Comparison of ENCODE assay signal across 1 cellular context in the genomic region with DNA sequence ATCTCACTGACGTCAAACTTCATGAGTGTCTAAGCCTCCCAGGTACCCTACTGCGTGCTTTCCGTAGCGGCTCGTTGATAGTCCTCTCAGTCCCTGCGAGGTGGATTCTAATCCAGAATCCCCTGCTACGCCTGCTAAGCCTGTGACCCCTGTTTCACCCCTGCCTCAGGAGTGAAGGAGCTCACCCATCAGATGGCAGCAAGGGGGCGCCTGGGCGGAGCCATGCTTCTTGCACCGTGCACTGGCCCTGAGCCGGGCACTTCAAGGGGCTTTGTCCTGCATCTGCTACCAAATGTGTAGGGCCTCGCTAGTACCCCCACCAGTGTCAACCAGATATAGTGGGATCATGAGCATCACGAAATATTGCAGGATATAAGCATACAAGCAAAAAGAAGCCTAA.
TF ChIP-seq lines count a peak whose summit lies in the region.

No MANE protein-coding gene starts in this region.

TF ChIP-seq in K562, 482 proteins besides CTCF, POLR2A, EP300 and RAD21 (continued from another document):
- TF ChIP-seq, protein P1, sequence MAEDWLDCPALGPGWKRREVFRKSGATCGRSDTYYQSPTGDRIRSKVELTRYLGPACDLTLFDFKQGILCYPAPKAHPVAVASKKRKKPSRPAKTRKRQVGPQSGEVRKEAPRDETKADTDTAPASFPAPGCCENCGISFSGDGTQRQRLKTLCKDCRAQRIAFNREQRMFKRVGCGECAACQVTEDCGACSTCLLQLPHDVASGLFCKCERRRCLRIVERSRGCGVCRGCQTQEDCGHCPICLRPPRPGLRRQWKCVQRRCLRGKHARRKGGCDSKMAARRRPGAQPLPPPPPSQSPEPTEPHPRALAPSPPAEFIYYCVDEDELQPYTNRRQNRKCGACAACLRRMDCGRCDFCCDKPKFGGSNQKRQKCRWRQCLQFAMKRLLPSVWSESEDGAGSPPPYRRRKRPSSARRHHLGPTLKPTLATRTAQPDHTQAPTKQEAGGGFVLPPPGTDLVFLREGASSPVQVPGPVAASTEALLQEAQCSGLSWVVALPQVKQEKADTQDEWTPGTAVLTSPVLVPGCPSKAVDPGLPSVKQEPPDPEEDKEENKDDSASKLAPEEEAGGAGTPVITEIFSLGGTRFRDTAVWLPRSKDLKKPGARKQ (CRISPR knock-in tag; IDR thresholded peaks at IDR 0.05): 0 out of 2 replicates have a peak, but pooled peaks have one; percentile 7
- TF ChIP-seq ZNF23 (CRISPR knock-in tag; IDR thresholded peaks at IDR 0.05): no peak
- TF ChIP-seq CBX8 (IDR thresholded peaks at IDR 0.05; ENCODE audit: borderline replicate concordance, extremely low read depth, low read depth, low read length, poor library complexity, severe bottlenecking): no peak
- no peak for TF ChIP-seq KAT7 (CRISPR knock-in tag; IDR thresholded peaks at IDR 0.05; ENCODE audit: borderline replicate concordance)
- TF ChIP-seq ZNF232 (CRISPR knock-in tag; IDR thresholded peaks at IDR 0.05): no peak
- TF ChIP-seq, protein P2, sequence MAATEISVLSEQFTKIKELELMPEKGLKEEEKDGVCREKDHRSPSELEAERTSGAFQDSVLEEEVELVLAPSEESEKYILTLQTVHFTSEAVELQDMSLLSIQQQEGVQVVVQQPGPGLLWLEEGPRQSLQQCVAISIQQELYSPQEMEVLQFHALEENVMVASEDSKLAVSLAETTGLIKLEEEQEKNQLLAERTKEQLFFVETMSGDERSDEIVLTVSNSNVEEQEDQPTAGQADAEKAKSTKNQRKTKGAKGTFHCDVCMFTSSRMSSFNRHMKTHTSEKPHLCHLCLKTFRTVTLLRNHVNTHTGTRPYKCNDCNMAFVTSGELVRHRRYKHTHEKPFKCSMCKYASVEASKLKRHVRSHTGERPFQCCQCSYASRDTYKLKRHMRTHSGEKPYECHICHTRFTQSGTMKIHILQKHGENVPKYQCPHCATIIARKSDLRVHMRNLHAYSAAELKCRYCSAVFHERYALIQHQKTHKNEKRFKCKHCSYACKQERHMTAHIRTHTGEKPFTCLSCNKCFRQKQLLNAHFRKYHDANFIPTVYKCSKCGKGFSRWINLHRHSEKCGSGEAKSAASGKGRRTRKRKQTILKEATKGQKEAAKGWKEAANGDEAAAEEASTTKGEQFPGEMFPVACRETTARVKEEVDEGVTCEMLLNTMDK (IDR thresholded peaks at IDR 0.05; ENCODE audit: borderline replicate concordance, insufficient read depth, low read depth, low read length, poor library complexity, severe bottlenecking): peak; percentile 66
- TF ChIP-seq SMARCE1 (IDR thresholded peaks at IDR 0.05): no peak
- TF ChIP-seq CAMTA2 (CRISPR knock-in tag; conservative IDR thresholded peaks at IDR 0.05): no peak
- TF ChIP-seq BCL6 (CRISPR knock-in tag; IDR thresholded peaks at IDR 0.05): no peak
- TF ChIP-seq, protein P3, sequence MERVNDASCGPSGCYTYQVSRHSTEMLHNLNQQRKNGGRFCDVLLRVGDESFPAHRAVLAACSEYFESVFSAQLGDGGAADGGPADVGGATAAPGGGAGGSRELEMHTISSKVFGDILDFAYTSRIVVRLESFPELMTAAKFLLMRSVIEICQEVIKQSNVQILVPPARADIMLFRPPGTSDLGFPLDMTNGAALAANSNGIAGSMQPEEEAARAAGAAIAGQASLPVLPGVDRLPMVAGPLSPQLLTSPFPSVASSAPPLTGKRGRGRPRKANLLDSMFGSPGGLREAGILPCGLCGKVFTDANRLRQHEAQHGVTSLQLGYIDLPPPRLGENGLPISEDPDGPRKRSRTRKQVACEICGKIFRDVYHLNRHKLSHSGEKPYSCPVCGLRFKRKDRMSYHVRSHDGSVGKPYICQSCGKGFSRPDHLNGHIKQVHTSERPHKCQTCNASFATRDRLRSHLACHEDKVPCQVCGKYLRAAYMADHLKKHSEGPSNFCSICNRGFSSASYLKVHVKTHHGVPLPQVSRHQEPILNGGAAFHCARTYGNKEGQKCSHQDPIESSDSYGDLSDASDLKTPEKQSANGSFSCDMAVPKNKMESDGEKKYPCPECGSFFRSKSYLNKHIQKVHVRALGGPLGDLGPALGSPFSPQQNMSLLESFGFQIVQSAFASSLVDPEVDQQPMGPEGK (CRISPR knock-in tag; IDR thresholded peaks at IDR 0.05; ENCODE audit: borderline replicate concordance): no peak
- no peak for TF ChIP-seq MEIS2 (IDR thresholded peaks at IDR 0.05; ENCODE audit: partially characterized antibody)
- no peak for TF ChIP-seq MXI1 (IDR thresholded peaks at IDR 0.05; ENCODE audit: low read depth, low read length)
- TF ChIP-seq ZNF586 (CRISPR knock-in tag; conservative IDR thresholded peaks at IDR 0.05): no peak
- TF ChIP-seq CBX1 (IDR thresholded peaks at IDR 0.05; ENCODE audit: low read depth): no peak
- no peak for TF ChIP-seq RAD51 (IDR thresholded peaks at IDR 0.05; ENCODE audit: borderline replicate concordance, low read depth)
- TF ChIP-seq PYGO2 (tag; IDR thresholded peaks at IDR 0.05): no peak
- TF ChIP-seq ZNF695 (CRISPR knock-in tag; IDR thresholded peaks at IDR 0.05): no peak
- peak; percentile 68; the same call in 1 of the 2 replicates for TF ChIP-seq KLF6 (CRISPR knock-in tag; IDR thresholded peaks at IDR 0.05; ENCODE audit: borderline replicate concordance)
- TF ChIP-seq TAF9B (IDR thresholded peaks at IDR 0.05; ENCODE audit: partially characterized antibody): no peak
- TF ChIP-seq, protein P4, sequence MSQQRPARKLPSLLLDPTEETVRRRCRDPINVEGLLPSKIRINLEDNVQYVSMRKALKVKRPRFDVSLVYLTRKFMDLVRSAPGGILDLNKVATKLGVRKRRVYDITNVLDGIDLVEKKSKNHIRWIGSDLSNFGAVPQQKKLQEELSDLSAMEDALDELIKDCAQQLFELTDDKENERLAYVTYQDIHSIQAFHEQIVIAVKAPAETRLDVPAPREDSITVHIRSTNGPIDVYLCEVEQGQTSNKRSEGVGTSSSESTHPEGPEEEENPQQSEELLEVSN (IDR thresholded peaks at IDR 0.05; ENCODE audit: borderline replicate concordance in 1 of 2, extremely low read depth in 1 of 2, insufficient read depth in 1 of 2, insufficient read length in 1 of 2, low read depth in 1 of 2, low read length in 1 of 2, poor library complexity in 1 of 2, severe bottlenecking in 1 of 2): peak in 1 of 2 experiments; percentile 24
- TF ChIP-seq ZNF584 (CRISPR knock-in tag; IDR thresholded peaks at IDR 0.05; ENCODE audit: low read depth): no peak
- TF ChIP-seq, protein P5, sequence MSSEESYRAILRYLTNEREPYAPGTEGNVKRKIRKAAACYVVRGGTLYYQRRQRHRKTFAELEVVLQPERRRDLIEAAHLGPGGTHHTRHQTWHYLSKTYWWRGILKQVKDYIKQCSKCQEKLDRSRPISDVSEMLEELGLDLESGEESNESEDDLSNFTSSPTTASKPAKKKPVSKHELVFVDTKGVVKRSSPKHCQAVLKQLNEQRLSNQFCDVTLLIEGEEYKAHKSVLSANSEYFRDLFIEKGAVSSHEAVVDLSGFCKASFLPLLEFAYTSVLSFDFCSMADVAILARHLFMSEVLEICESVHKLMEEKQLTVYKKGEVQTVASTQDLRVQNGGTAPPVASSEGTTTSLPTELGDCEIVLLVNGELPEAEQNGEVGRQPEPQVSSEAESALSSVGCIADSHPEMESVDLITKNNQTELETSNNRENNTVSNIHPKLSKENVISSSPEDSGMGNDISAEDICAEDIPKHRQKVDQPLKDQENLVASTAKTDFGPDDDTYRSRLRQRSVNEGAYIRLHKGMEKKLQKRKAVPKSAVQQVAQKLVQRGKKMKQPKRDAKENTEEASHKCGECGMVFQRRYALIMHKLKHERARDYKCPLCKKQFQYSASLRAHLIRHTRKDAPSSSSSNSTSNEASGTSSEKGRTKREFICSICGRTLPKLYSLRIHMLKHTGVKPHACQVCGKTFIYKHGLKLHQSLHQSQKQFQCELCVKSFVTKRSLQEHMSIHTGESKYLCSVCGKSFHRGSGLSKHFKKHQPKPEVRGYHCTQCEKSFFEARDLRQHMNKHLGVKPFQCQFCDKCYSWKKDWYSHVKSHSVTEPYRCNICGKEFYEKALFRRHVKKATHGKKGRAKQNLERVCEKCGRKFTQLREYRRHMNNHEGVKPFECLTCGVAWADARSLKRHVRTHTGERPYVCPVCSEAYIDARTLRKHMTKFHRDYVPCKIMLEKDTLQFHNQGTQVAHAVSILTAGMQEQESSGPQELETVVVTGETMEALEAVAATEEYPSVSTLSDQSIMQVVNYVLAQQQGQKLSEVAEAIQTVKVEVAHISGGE (CRISPR knock-in tag; IDR thresholded peaks at IDR 0.05): no peak
- TF ChIP-seq RFX5 (IDR thresholded peaks at IDR 0.05; ENCODE audit: low read depth, low read length): no peak
- peak; percentile 59; the same call in 1 of the 2 replicates for TF ChIP-seq KLF13 (tag; IDR thresholded peaks at IDR 0.05; ENCODE audit: borderline replicate concordance, low read depth)
- no peak for TF ChIP-seq MCM5 (IDR thresholded peaks at IDR 0.05; ENCODE audit: low read depth)
- 0 out of 4 replicates have a peak, but pooled peaks of 1 of the 2 experiments have one; percentile 34 for TF ChIP-seq RCOR1 (IDR thresholded peaks at IDR 0.05; ENCODE audit: borderline replicate concordance in 1 of 2, low read depth in 2 of 2, low read length in 2 of 2)
- TF ChIP-seq NR2C1 (IDR thresholded peaks at IDR 0.05): peak; percentile 49; the same call in 1 of the 2 replicates
- TF ChIP-seq NR2C1 (tag; IDR thresholded peaks at IDR 0.05): no peak
- no peak for TF ChIP-seq ZNF165 (CRISPR knock-in tag; IDR thresholded peaks at IDR 0.05; ENCODE audit: borderline replicate concordance)
- TF ChIP-seq RBM22 (IDR thresholded peaks at IDR 0.05; ENCODE audit: low read depth, low read length, poor library complexity, severe bottlenecking): no peak
- TF ChIP-seq CEBPG (CRISPR knock-in tag; IDR thresholded peaks at IDR 0.05): no peak
- no peak for TF ChIP-seq CEBPG (tag; conservative IDR thresholded peaks at IDR 0.05 in 1 of 2, IDR thresholded peaks at IDR 0.05 in 1 of 2)
- TF ChIP-seq KLF1 (tag; IDR thresholded peaks at IDR 0.05): peak; percentile 100
- TF ChIP-seq, protein P6, sequence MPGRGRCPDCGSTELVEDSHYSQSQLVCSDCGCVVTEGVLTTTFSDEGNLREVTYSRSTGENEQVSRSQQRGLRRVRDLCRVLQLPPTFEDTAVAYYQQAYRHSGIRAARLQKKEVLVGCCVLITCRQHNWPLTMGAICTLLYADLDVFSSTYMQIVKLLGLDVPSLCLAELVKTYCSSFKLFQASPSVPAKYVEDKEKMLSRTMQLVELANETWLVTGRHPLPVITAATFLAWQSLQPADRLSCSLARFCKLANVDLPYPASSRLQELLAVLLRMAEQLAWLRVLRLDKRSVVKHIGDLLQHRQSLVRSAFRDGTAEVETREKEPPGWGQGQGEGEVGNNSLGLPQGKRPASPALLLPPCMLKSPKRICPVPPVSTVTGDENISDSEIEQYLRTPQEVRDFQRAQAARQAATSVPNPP (IDR thresholded peaks at IDR 0.05; ENCODE audit: borderline replicate concordance, insufficient read depth, insufficient read length): no peak
- TF ChIP-seq TAL1 (IDR thresholded peaks at IDR 0.05): no peak
